Comparison of ENCODE assay signal across 19 cellular contexts in the genomic region with DNA sequence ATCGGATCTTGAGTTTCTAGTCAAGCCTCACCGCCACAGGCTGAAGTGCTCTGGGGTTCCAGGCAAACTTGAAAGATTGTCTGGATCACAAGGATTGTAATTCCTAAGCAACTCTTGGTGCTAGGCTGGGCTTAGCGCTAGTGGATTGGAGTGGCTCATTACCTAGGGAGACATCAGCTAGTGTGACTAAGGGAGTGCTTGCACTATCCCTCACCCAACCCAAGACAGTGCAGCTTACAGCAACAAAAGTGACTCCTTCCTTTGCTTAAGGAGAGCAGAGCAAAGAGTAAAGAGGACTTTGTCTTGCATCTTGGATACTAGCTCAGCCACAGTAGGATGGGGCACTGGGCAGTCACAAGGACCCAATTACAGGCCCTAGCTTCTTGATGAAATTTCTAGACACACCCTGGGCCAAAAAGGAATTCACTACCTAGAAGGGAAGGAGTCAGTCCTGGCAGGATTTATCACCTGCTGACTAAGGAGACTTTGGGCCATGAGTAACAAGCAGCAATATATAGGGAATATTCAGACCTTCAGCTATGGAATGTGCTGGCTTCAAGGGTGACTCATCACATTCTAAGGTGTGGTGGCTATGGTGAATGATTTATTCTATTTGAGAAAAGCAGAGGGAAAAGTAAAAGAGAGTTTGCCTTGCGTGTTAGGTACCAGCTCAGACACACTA.
DNase-seq lines count a peak whose midpoint lies in the region; ATAC-seq and TF ChIP-seq lines count a peak whose summit lies in the region.
"Had no signal": no experiment of that assay in that cellular context is flagged by ENCODE, and none has a peak within 500 bp of the region (broad histone marks: within the 10 kb centered on the region; RNA-seq: fewer than 3 reads in every experiment).

No MANE protein-coding gene starts in this region.

- H3K27me3 ChIP-seq in foreskin keratinocyte: no peaks in the 10 kb centered on the region
- H3K27me3 ChIP-seq: esophagus muscularis mucosa, heart right ventricle, tibial artery had no signal

- H3K36me3 Mint-ChIP-seq in type B pancreatic cell: no peaks in the 10 kb centered on the region
- H3K36me3 Mint-ChIP-seq: activated naive CD4-positive, alpha-beta T cell treated with anti-CD3 and anti-CD28 coated beads, Interleukin-2, amount 50 U/mL, for 24 hours; natural killer cell treated with Interleukin-12 subunit alpha and Interleukin-12 subunit beta and Interleukin-15 and Interleukin-18, amount 100 ng/mL, for 72 hours had no signal

- peak overlapping the region; percentile 61 for H3K27ac Mint-ChIP-seq in type B pancreatic cell
- H3K27ac Mint-ChIP-seq: activated naive CD4-positive, alpha-beta T cell treated with anti-CD3 and anti-CD28 coated beads, Interleukin-2, amount 50 U/mL, for 24 hours; CD4-positive, alpha-beta T cell; natural killer cell treated with Interleukin-12 subunit alpha and Interleukin-12 subunit beta and Interleukin-15 and Interleukin-18, amount 100 ng/mL, for 72 hours had no signal

- H3K4me3 Mint-ChIP-seq in type B pancreatic cell: no peak overlapping the region
- H3K4me3 Mint-ChIP-seq: activated naive CD4-positive, alpha-beta T cell treated with anti-CD3 and anti-CD28 coated beads, Interleukin-2, amount 50 U/mL, for 24 hours; CD4-positive, alpha-beta T cell; central memory CD8-positive, alpha-beta T cell; natural killer cell treated with Interleukin-12 subunit alpha and Interleukin-12 subunit beta and Interleukin-15 and Interleukin-18, amount 100 ng/mL, for 72 hours had no signal

- no peaks in the 10 kb centered on the region for H3K27me3 Mint-ChIP-seq in type B pancreatic cell
- H3K27me3 Mint-ChIP-seq: activated naive CD4-positive, alpha-beta T cell treated with anti-CD3 and anti-CD28 coated beads, Interleukin-2, amount 50 U/mL, for 24 hours; CD4-positive, alpha-beta T cell; central memory CD8-positive, alpha-beta T cell; natural killer cell treated with Interleukin-12 subunit alpha and Interleukin-12 subunit beta and Interleukin-15 and Interleukin-18, amount 100 ng/mL, for 72 hours had no signal

- ATAC-seq in foreskin keratinocyte: peak; percentile 99
- ATAC-seq in left lobe of liver: no peak
- ATAC-seq: activated CD4-positive, CD25-positive, alpha-beta regulatory T cell treated with anti-CD3 and anti-CD28 coated beads, Interleukin-2, amount 50 U/mL, for 24 hours; heart right ventricle; natural killer cell treated with Interleukin-12 subunit alpha and Interleukin-12 subunit beta and Interleukin-15 and Interleukin-18, amount 100 ng/mL, for 72 hours; right cardiac atrium had no signal

- peak overlapping the region; percentile 23 for H3K27ac ChIP-seq in foreskin keratinocyte
- H3K27ac ChIP-seq: 22Rv1, esophagus muscularis mucosa, heart right ventricle, tibial artery had no signal

- peaks cover 12% of the 10 kb centered on the region for H3K4me1 ChIP-seq in foreskin keratinocyte
- H3K4me1 ChIP-seq: esophagus muscularis mucosa, heart right ventricle, tibial artery had no signal

- no peaks in the 10 kb centered on the region for H3K9me3 Mint-ChIP-seq in type B pancreatic cell
- H3K9me3 Mint-ChIP-seq: central memory CD8-positive, alpha-beta T cell had no signal

- H3K4me1 Mint-ChIP-seq in type B pancreatic cell (ENCODE audit: unreplicated experiment): no peaks in the 10 kb centered on the region
- H3K4me1 Mint-ChIP-seq: activated naive CD4-positive, alpha-beta T cell treated with anti-CD3 and anti-CD28 coated beads, Interleukin-2, amount 50 U/mL, for 24 hours; central memory CD8-positive, alpha-beta T cell had no signal

- TF ChIP-seq CTCF in foreskin keratinocyte (conservative IDR thresholded peaks at IDR 0.05) (no peak), type B pancreatic cell (conservative IDR thresholded peaks at IDR 0.05) (no peak)

- DNase-seq in DMS53 (lab: John Stamatoyannopoulos, UW): peak; percentile 23
- no peak for DNase-seq in DMS53 treated with DMSO at 0.1 percent for 48 hours (lab: John Stamatoyannopoulos, UW; ENCODE audit: unreplicated experiment)
- DNase-seq in SW480 (ENCODE audit: low spot score): peak; percentile 11
- DNase-seq in foreskin keratinocyte: peak; percentile 93 to 97
- no peak for DNase-seq in type B pancreatic cell (ENCODE audit: extremely low spot score, unreplicated experiment)
- no peak for DNase-seq in left lobe of liver (ENCODE audit: low spot score)
- no peak for DNase-seq in activated CD4-positive, CD25-positive, alpha-beta regulatory T cell treated with anti-CD3 and anti-CD28 coated beads, Interleukin-2, amount 50 U/mL, for 72 hours
- no peak for DNase-seq in DMS 273 treated with DMSO at 0.1 percent for 48 hours (lab: John Stamatoyannopoulos, UW)
- DNase-seq: CD4-positive, alpha-beta T cell; heart right ventricle; right cardiac atrium; stimulated activated CD4-positive, alpha-beta T cell treated with anti-CD3 and anti-CD28 coated beads, Interleukin-4, amount 100 ng/mL, for 1 hour; tibial artery had no signal

Comparison
In these comparisons a context has a peak if more than half of its experiments do, and no peak if none do; other contexts are left out.
1. DNase-seq: peak in DMS53 (single experiment), SW480 (single experiment) and foreskin keratinocyte (2 of 2); none in DMS53 treated with DMSO at 0.1 percent for 48 hours (single experiment), type B pancreatic cell (single experiment), left lobe of liver (single experiment), activated CD4-positive, CD25-positive, alpha-beta regulatory T cell treated with anti-CD3 and anti-CD28 coated beads, Interleukin-2, amount 50 U/mL, for 72 hours (single experiment) and DMS 273 treated with DMSO at 0.1 percent for 48 hours (single experiment).